Comparison of ENCODE assay signal across 8 cellular contexts in the genomic region with DNA sequence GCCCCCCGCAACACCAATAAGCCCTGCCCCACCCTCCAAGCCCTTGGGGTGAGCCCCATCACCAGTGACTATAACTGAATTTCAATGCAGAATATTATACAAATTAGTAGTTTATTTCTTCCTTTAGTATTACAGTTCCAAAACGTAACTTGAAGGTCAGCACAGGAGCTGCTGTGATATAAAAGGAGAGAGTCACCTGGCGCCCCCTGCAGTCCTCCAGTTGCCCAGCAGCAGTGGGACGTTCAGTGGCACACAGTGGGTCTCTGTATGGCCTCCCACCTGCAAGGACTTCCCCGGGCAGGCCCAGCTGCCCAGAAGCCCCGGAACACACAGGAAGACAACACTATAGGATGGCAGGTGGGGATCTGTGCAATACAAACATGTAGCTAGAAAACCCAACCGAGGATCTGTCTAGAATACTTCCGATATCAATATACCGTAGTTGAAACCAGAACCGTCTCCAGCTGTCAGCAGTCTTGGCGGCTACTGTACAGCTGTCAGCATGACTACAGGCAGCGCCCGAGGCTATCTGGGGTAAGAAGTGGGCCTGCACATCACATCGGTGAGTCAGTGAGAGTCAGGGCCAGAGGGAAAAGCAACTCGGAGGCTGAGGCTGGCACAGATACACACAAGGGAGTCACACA.
DNase-seq lines count a peak whose midpoint lies in the region; ATAC-seq and TF ChIP-seq lines count a peak whose summit lies in the region.
"Not testable (repeated sequence)": the region's sequence is repeated elsewhere in the genome, so short reads cannot be mapped to it uniquely, and the experiment has no call there.

No MANE protein-coding gene starts in this region.

- H3K9me3 Mint-ChIP-seq in neural progenitor cell = not testable (repeated sequence)

- peaks cover 14% of the 10 kb centered on the region for H3K4me1 Mint-ChIP-seq in neural progenitor cell

- H3K27ac ChIP-seq in BLaER1 treated with 17β-estradiol and CSF1 and Interleukin-3, amounts not matched to agents 10 nM and 100 nM = peak overlapping the region in 7 of 11 experiments; percentile 18 to 90 (median 86); a peak in 12 of 22 replicates
- peak overlapping the region; percentile 73; the same call in 1 of the 2 replicates for H3K27ac ChIP-seq in VCaP
- H3K27ac ChIP-seq in neural progenitor cell = not testable (repeated sequence)
- H3K27ac ChIP-seq in suprapubic skin = peak overlapping the region; percentile 90

- not testable (repeated sequence) for H3K36me3 Mint-ChIP-seq in neural progenitor cell

- not testable (repeated sequence) for H3K4me3 ChIP-seq in BLaER1 treated with 17β-estradiol and CSF1 and Interleukin-3, amounts not matched to agents 10 nM and 100 nM; neural progenitor cell; suprapubic skin

- TF ChIP-seq CTCF in VCaP (conservative IDR thresholded peaks at IDR 0.05) = peak; percentile 57
- peak; percentile 56 for TF ChIP-seq CTCF in neural progenitor cell (IDR thresholded peaks at IDR 0.05)
- not testable (repeated sequence) for TF ChIP-seq CTCF in suprapubic skin (IDR thresholded peaks at IDR 0.05)

- H3K36me3 ChIP-seq in BLaER1 treated with 17β-estradiol and CSF1 and Interleukin-3, amounts not matched to agents 10 nM and 100 nM = peaks cover 13 to 39% (median 31%) of the 10 kb centered on the region in 11 experiments; a peak in 21 of 22 replicates
- H3K36me3 ChIP-seq in neural progenitor cell = not testable (repeated sequence)
- peaks cover 20% of the 10 kb centered on the region for H3K36me3 ChIP-seq in suprapubic skin

- H3K9me3 ChIP-seq in BLaER1 treated with 17β-estradiol and CSF1 and Interleukin-3, amounts not matched to agents 10 nM and 100 nM (replicated peaks in 1 of 11); neural progenitor cell (ENCODE audit: low read depth); suprapubic skin: not testable (repeated sequence)

- H3K4me1 ChIP-seq in BLaER1 treated with 17β-estradiol and CSF1 and Interleukin-3, amounts not matched to agents 10 nM and 100 nM = peaks cover 69 to 88% (median 80%) of the 10 kb centered on the region in 10 experiments
- H3K4me1 ChIP-seq in neural progenitor cell = not testable (repeated sequence)
- peaks cover 62% of the 10 kb centered on the region for H3K4me1 ChIP-seq in suprapubic skin

- not testable (repeated sequence) for H3F3A ChIP-seq in neural progenitor cell (ENCODE audit: low read depth)

- not testable (repeated sequence) for H3K27ac Mint-ChIP-seq in neural progenitor cell

- H3K27me3 ChIP-seq in BLaER1 treated with 17β-estradiol and CSF1 and Interleukin-3, amounts not matched to agents 10 nM and 100 nM; neural progenitor cell; suprapubic skin: not testable (repeated sequence)

- not testable (repeated sequence) for H3K79me2 ChIP-seq in neural progenitor cell (ENCODE audit: low read depth)

- H3K9ac ChIP-seq in BLaER1 treated with 17β-estradiol and CSF1 and Interleukin-3, amounts not matched to agents 10 nM and 100 nM = peak overlapping the region in 4 of 11 experiments; percentile 9 to 29 (median 19); a peak in 4 of 22 replicates
- not testable (repeated sequence) for H3K9ac ChIP-seq in neural progenitor cell

- H3K4me3 Mint-ChIP-seq in neural progenitor cell = not testable (repeated sequence)

- intact Hi-C loops in Right ventricle myocardium superior (cut with DNase I) = not testable (repeated sequence)

- 22% methylated on average over 9 of the region's 15 CpGs for WGBS in suprapubic skin

- peak overlapping the region; percentile 56 to 97 (median 91); a peak in 21 of 22 replicates for H3K4me2 ChIP-seq in BLaER1 treated with 17β-estradiol and CSF1 and Interleukin-3, amounts not matched to agents 10 nM and 100 nM
- H3K4me2 ChIP-seq in neural progenitor cell = not testable (repeated sequence)

- not testable (repeated sequence) for TF ChIP-seq POLR2A in suprapubic skin (IDR thresholded peaks at IDR 0.05)

- not testable (repeated sequence) for H3K27me3 Mint-ChIP-seq in neural progenitor cell (ENCODE audit: insufficient read depth, low read depth)

- not testable (repeated sequence) for TF ChIP-seq EP300 in suprapubic skin (IDR thresholded peaks at IDR 0.05)

- peaks cover 6 to 59% (median 27%) of the 10 kb centered on the region in 11 experiments; a peak in 15 of 22 replicates for H4K20me1 ChIP-seq in BLaER1 treated with 17β-estradiol and CSF1 and Interleukin-3, amounts not matched to agents 10 nM and 100 nM
- not testable (repeated sequence) for H4K20me1 ChIP-seq in neural progenitor cell (ENCODE audit: low read depth)

- ATAC-seq in Right ventricle myocardium superior (ENCODE audit: poor library complexity) = peak; percentile 57

- peak; percentile 34 for DNase-seq in GOT3 (lab: John Stamatoyannopoulos, UW)
- DNase-seq in NCI-H226 = peak; percentile 97
- DNase-seq in dedifferentiated amniotic fluid mesenchymal stem cell (ENCODE audit: extremely low spot score) = peak; percentile 69
- peak; percentile 75 for DNase-seq in Right ventricle myocardium superior
- DNase-seq in neural progenitor cell (ENCODE audit: low spot score) = peak; percentile 35
- peak in 1 of 2 donors; percentile 78 for DNase-seq in suprapubic skin (ENCODE audit: low spot score in 2 of 2)

- not testable (repeated sequence) for H2AFZ ChIP-seq in neural progenitor cell (replicated peaks)
